ENCODE assay signal across 11 cellular contexts in genomic region chr7:26183545-26184282, GRCh38. TPM values are rescaled to one million over a fixed set of nuclear protein-coding genes. Genes with fewer than 3 reads are reported as not detected.
DNase-seq lines count a peak whose midpoint lies in the region; ATAC-seq and TF ChIP-seq lines count a peak whose summit lies in the region.
"Had no signal": no experiment of that assay in that cellular context is flagged by ENCODE, and none has a peak within 500 bp of the region (broad histone marks: within the 10 kb centered on the region; RNA-seq: fewer than 3 reads in every experiment).

No MANE protein-coding gene starts in this region.

- TF ChIP-seq POLR2A in vagina (IDR thresholded peaks at IDR 0.05): no peak

- peaks cover 98% of the 10 kb centered on the region for H3K36me3 Mint-ChIP-seq in Caco-2 (ENCODE audit: insufficient read depth, unreplicated experiment)
- peaks cover 96% of the 10 kb centered on the region for H3K36me3 Mint-ChIP-seq in activated T-helper 17 cell treated with anti-CD3 and anti-CD28 coated beads, Interleukin-2, amount 50 U/mL, for 72 hours (ENCODE audit: low read depth)
- H3K36me3 Mint-ChIP-seq in naive thymus-derived CD4-positive, alpha-beta T cell: peaks cover 0 to 40% (median 22%) of the 10 kb centered on the region in 5 donors

- peak overlapping the region; percentile 39 for H3K27ac Mint-ChIP-seq in Caco-2 (ENCODE audit: unreplicated experiment)
- H3K27ac Mint-ChIP-seq in activated T-helper 17 cell treated with anti-CD3 and anti-CD28 coated beads, Interleukin-2, amount 50 U/mL, for 72 hours: peak overlapping the region; percentile 59
- peak overlapping the region; percentile 32 to 89 (median 68) for H3K27ac Mint-ChIP-seq in naive thymus-derived CD4-positive, alpha-beta T cell

- POLR2A ChIA-PET in Caco-2 (lab: Charles Lee): interaction anchor here (1.4 kb wide), 1 partner anchor 32 kb away, joined by 6 read pairs; the partner anchor contains the start of gene NFE2L3
- POLR2A ChIA-PET in naive thymus-derived CD4-positive, alpha-beta T cell (lab: Charles Lee): interaction anchor here (0.6 to 12.5 kb wide), 6 partner anchors 12 to 91 kb away, joined by 3 to 289 read pairs (median 4); partner anchors contain the start of genes CBX3, HNRNPA2B1 and NFE2L3

- H3K27me3 ChIP-seq in Caco-2 (replicated peaks; ENCODE audit: control insufficient read depth, insufficient read depth, low read length): no peaks in the 10 kb centered on the region
- no peaks in the 10 kb centered on the region for H3K27me3 ChIP-seq in HUES48 (ENCODE audit: control insufficient read depth, insufficient read depth, low read length)
- H3K27me3 ChIP-seq in naive thymus-derived CD4-positive, alpha-beta T cell (ENCODE audit: control insufficient read depth in 2 of 2, insufficient read depth in 2 of 2, low read length in 2 of 2): no peaks in the 10 kb centered on the region
- H3K27me3 ChIP-seq in vagina: no peaks in the 10 kb centered on the region
- H3K27me3 ChIP-seq: colonic mucosa had no signal

- intact Hi-C loops in Caco-2 (cut with micrococcal nuclease; ENCODE audit: unreplicated experiment): loop anchor here (10.0 kb wide), 1 partner anchor 179 kb away; no protein-coding TSS in a partner anchor
- intact Hi-C loops in naive thymus-derived CD4-positive, alpha-beta T cell (cut with micrococcal nuclease): loop anchor here (2.0 kb wide), 2 partner anchors 15 to 17 kb away; no protein-coding TSS in a partner anchor
- intact Hi-C loops in vagina (cut with DNase I): no loop called here

- peaks cover 22% of the 10 kb centered on the region for H3K4me1 Mint-ChIP-seq in Caco-2 (ENCODE audit: low read depth, unreplicated experiment)
- peaks cover 43% of the 10 kb centered on the region for H3K4me1 Mint-ChIP-seq in activated T-helper 17 cell treated with anti-CD3 and anti-CD28 coated beads, Interleukin-2, amount 50 U/mL, for 72 hours
- H3K4me1 Mint-ChIP-seq in naive thymus-derived CD4-positive, alpha-beta T cell: peaks cover 31 to 85% (median 75%) of the 10 kb centered on the region in 7 donors

- peak overlapping the region; percentile 70 for H3K27ac ChIP-seq in HUES48 (ENCODE audit: low read depth, low read length)
- H3K27ac ChIP-seq in naive thymus-derived CD4-positive, alpha-beta T cell (ENCODE audit: low read depth, low read length): no peak overlapping the region
- no peak overlapping the region for H3K27ac ChIP-seq in vagina
- H3K27ac ChIP-seq: colonic mucosa had no signal

- H3K36me3 ChIP-seq in Caco-2 (ENCODE audit: control insufficient read depth, insufficient read depth, low read length) (peaks cover 3% of the 10 kb centered on the region; the same call in 1 of the 2 replicates), HUES48 (ENCODE audit: control insufficient read depth, insufficient read depth, low read length) (peaks cover 45% of the 10 kb centered on the region), vagina (peaks cover 0 to 7% of the 10 kb centered on the region in 2 donors)
- peaks cover 0 to 5% (median 0%) of the 10 kb centered on the region in 3 experiments for H3K36me3 ChIP-seq in naive thymus-derived CD4-positive, alpha-beta T cell (ENCODE audit: control insufficient read depth in 2 of 3, insufficient read depth in 3 of 3, low read length in 3 of 3)
- H3K36me3 ChIP-seq: colonic mucosa had no signal

- no peak overlapping the region for H3K4me3 Mint-ChIP-seq in Caco-2 (ENCODE audit: unreplicated experiment)
- no peak overlapping the region for H3K4me3 Mint-ChIP-seq in activated T-helper 17 cell treated with anti-CD3 and anti-CD28 coated beads, Interleukin-2, amount 50 U/mL, for 72 hours
- H3K4me3 Mint-ChIP-seq in naive thymus-derived CD4-positive, alpha-beta T cell: no peak overlapping the region

- DNase-seq in Caco-2 (no peak), amniotic stem cell (lab: John Stamatoyannopoulos, UW) (no peak), NCI-H526 (lab: John Stamatoyannopoulos, UW) (no peak), vagina (ENCODE audit: extremely low spot score in 2 of 2) (no peak)
- DNase-seq in naive thymus-derived CD4-positive, alpha-beta T cell: no peak
- DNase-seq: activated CD8-positive, alpha-beta memory T cell treated with anti-CD3 and anti-CD28 coated beads, Interleukin-2, amount 50 U/mL, for 4 hours; colonic mucosa; NCI-H1694 treated with DMSO at 0.1 percent for 48 hours; SHP77 had no signal

- no peak overlapping the region for H3K9ac ChIP-seq in HUES48 (ENCODE audit: low read depth, low read length)

- H3K9me3 ChIP-seq in Caco-2 (no peaks in the 10 kb centered on the region), HUES48 (ENCODE audit: control insufficient read depth, insufficient read depth, low read length) (no peaks in the 10 kb centered on the region), vagina (no peaks in the 10 kb centered on the region)
- H3K9me3 ChIP-seq in naive thymus-derived CD4-positive, alpha-beta T cell (ENCODE audit: control insufficient read depth in 2 of 3, low read length in 3 of 3): no peaks in the 10 kb centered on the region
- H3K9me3 ChIP-seq: colonic mucosa had no signal

- TF ChIP-seq CTCF in Caco-2 (IDR thresholded peaks at IDR 0.05; ENCODE audit: insufficient read depth in 1 of 2, low read depth in 1 of 2, low read length in 1 of 2, severe bottlenecking in 1 of 2, unreplicated experiment in 1 of 2): no peak
- TF ChIP-seq CTCF in vagina (IDR thresholded peaks at IDR 0.05): no peak

- H3K4me1 ChIP-seq in Caco-2 (peaks cover 13% of the 10 kb centered on the region), HUES48 (ENCODE audit: control insufficient read depth, insufficient read depth, low read length) (no peaks in the 10 kb centered on the region), vagina (no peaks in the 10 kb centered on the region)
- peaks cover 0 to 9% of the 10 kb centered on the region in 2 donors for H3K4me1 ChIP-seq in naive thymus-derived CD4-positive, alpha-beta T cell (ENCODE audit: control insufficient read depth in 2 of 2, insufficient read depth in 2 of 2, low read length in 2 of 2)
- H3K4me1 ChIP-seq: colonic mucosa had no signal

- ATAC-seq in activated T-helper 17 cell treated with anti-CD3 and anti-CD28 coated beads, Interleukin-2, amount 50 U/mL, for 72 hours (replicated peaks): no peak
- no peak for ATAC-seq in naive thymus-derived CD4-positive, alpha-beta T cell

- H3K9me3 Mint-ChIP-seq in Caco-2 (ENCODE audit: unreplicated experiment): no peaks in the 10 kb centered on the region
- no peaks in the 10 kb centered on the region for H3K9me3 Mint-ChIP-seq in activated T-helper 17 cell treated with anti-CD3 and anti-CD28 coated beads, Interleukin-2, amount 50 U/mL, for 72 hours
- H3K9me3 Mint-ChIP-seq in naive thymus-derived CD4-positive, alpha-beta T cell: peaks cover 0 to 14% (median 0%) of the 10 kb centered on the region in 11 donors

- TSS peak; percentile 0 for BruUV-seq in Caco-2 (replicated peaks; lab: Mats Ljungman, UMichigan)

- H3K4me3 ChIP-seq in Caco-2 (ENCODE audit: low read depth, low read length): no peak overlapping the region
- no peak overlapping the region for H3K4me3 ChIP-seq in HUES48 (ENCODE audit: low read depth, low read length)
- no peak overlapping the region for H3K4me3 ChIP-seq in naive thymus-derived CD4-positive, alpha-beta T cell (ENCODE audit: low read length)
- H3K4me3 ChIP-seq in vagina: no peak overlapping the region
- H3K4me3 ChIP-seq: colonic mucosa had no signal

- CTCF ChIA-PET in Caco-2 (lab: Charles Lee): no interaction called here
- CTCF ChIA-PET in naive thymus-derived CD4-positive, alpha-beta T cell (lab: Charles Lee): interaction anchor here (1.2 to 1.4 kb wide), 4 partner anchors 13 to 93 kb away, joined by 3 to 4 read pairs (median 4); no protein-coding TSS in a partner anchor

- H3K27me3 Mint-ChIP-seq in Caco-2 (ENCODE audit: insufficient read depth, unreplicated experiment): no peaks in the 10 kb centered on the region
- H3K27me3 Mint-ChIP-seq in activated T-helper 17 cell treated with anti-CD3 and anti-CD28 coated beads, Interleukin-2, amount 50 U/mL, for 72 hours: no peaks in the 10 kb centered on the region
- no peaks in the 10 kb centered on the region for H3K27me3 Mint-ChIP-seq in naive thymus-derived CD4-positive, alpha-beta T cell

RNA-seq across cellular contexts. Expression of gene HNRNPA2B1, which starts 16.8 kb away (rescaled TPM):
- total RNA-seq in Caco-2 (2022) (799 and 839 TPM in 2 replicates), vagina (222 TPM)
- 100 to 1,000 TPM; 491 to 882 TPM for total RNA-seq in activated T-helper 17 cell treated with anti-CD3 and anti-CD28 coated beads, Interleukin-2, amount 50 U/mL, for 72 hours
- total RNA-seq in naive thymus-derived CD4-positive, alpha-beta T cell: 100 to 1,000 TPM; 394 to 702 (median 437) TPM
- polyA plus RNA-seq in naive thymus-derived CD4-positive, alpha-beta T cell: 100 to 1,000 TPM; 612 to 833 TPM

RNA-seq across cellular contexts. Expression of gene CBX3, which starts 17.8 kb away (rescaled TPM):
- total RNA-seq in Caco-2 (2022) (215 and 226 TPM in 2 replicates), vagina (52.1 TPM)
- total RNA-seq in activated T-helper 17 cell treated with anti-CD3 and anti-CD28 coated beads, Interleukin-2, amount 50 U/mL, for 72 hours: 100 to 1,000 TPM; 179 to 242 TPM
- total RNA-seq in naive thymus-derived CD4-positive, alpha-beta T cell: 100 to 1,000 TPM; 103 to 214 (median 155) TPM
- 100 to 1,000 TPM in 1 of 2 donors, 10 to 100 TPM in 1; 86.9 to 111 TPM for polyA plus RNA-seq in naive thymus-derived CD4-positive, alpha-beta T cell

RNA-seq across cellular contexts. Expression of gene NFE2L3, which starts 31.7 kb away (rescaled TPM):
- 38.4 and 39.2 TPM in 2 replicates for total RNA-seq in Caco-2 (2022)
- total RNA-seq in activated T-helper 17 cell treated with anti-CD3 and anti-CD28 coated beads, Interleukin-2, amount 50 U/mL, for 72 hours: 10 to 100 TPM; 24.1 to 27.6 TPM
- 10 to 100 TPM in 1 of 5 experiments, 1 to 10 TPM in 4; 1.1 to 49.5 (median 4.5) TPM for total RNA-seq in naive thymus-derived CD4-positive, alpha-beta T cell
- polyA plus RNA-seq in naive thymus-derived CD4-positive, alpha-beta T cell: 1 to 10 TPM; 2.6 to 4.8 TPM
- total RNA-seq in vagina: 5.2 TPM
